ENCODE assay signal across 1 cellular context in the genomic region with DNA sequence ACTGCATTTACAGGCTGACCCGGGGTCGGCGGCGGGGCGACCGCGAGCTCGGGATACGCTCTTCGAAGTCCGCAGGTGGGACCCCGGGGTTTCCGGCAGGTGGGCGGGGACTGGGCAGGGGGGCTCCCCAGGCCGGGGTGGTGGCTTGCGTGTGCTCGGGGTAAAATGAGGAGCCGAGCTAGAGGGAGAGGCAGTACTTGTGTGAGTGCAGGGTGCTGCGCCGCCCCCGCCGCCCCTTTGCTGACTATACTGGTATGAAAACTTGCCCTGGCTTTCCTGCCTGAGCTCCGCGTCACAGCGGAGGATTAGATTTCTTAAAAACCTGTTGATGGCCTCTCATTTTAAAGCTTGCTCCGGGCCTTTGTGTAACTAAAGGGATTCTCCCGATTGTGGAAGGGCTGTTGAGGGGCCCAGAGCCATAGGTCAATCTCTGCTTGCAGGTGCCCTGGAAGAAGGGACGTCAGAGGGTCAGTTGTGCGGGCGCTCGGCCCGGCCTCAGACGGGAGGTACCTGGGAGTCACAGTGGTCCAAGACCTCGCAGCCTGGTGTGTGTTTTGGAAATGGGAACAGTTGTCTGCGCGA.
A peak's percentile ranks its signal among the peaks of the same experiment; 100 is the strongest.
TF ChIP-seq lines count a peak whose summit lies in the region.

No MANE protein-coding gene starts in this region.

TF ChIP-seq in GM12878, 131 proteins besides CTCF, POLR2A, EP300 and RAD21 (continued from another document and continues in another):
- TF ChIP-seq, protein P1, sequence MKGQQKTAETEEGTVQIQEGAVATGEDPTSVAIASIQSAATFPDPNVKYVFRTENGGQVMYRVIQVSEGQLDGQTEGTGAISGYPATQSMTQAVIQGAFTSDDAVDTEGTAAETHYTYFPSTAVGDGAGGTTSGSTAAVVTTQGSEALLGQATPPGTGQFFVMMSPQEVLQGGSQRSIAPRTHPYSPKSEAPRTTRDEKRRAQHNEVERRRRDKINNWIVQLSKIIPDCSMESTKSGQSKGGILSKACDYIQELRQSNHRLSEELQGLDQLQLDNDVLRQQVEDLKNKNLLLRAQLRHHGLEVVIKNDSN (IDR thresholded peaks at IDR 0.05; ENCODE audit: borderline replicate concordance, extremely low read length, insufficient read depth, low read depth, low read length): no peak
- TF ChIP-seq PAX8 (IDR thresholded peaks at IDR 0.05) (no peak), ZNF207 (IDR thresholded peaks at IDR 0.05; ENCODE audit: borderline replicate concordance) (no peak), MTA2 (IDR thresholded peaks at IDR 0.05; ENCODE audit: low read depth) (no peak), MXI1 (IDR thresholded peaks at IDR 0.05; ENCODE audit: low read depth, low read length) (no peak), SREBF1 (IDR thresholded peaks at IDR 0.05; ENCODE audit: low read length) (no peak), NR2F1 (conservative IDR thresholded peaks at IDR 0.05) (peak; percentile 15; the same call in 1 of the 2 replicates), PML (IDR thresholded peaks at IDR 0.05; ENCODE audit: low read length) (no peak), HDGF (IDR thresholded peaks at IDR 0.05) (no peak), ZBED1 (IDR thresholded peaks at IDR 0.05; ENCODE audit: borderline replicate concordance) (no peak), RBBP5 (conservative IDR thresholded peaks at IDR 0.05) (no peak), BRCA1 (IDR thresholded peaks at IDR 0.05; ENCODE audit: low read depth, low read length) (no peak), CBX5 (IDR thresholded peaks at IDR 0.05; ENCODE audit: low read depth) (no peak), CREM (IDR thresholded peaks at IDR 0.05; ENCODE audit: low read depth) (no peak), GATAD2B (conservative IDR thresholded peaks at IDR 0.05; ENCODE audit: low read depth) (peak; percentile 26; the same call in 1 of the 2 replicates), DPF2 (IDR thresholded peaks at IDR 0.05) (0 out of 2 replicates have a peak, but pooled peaks have one; percentile 20), LARP7 (IDR thresholded peaks at IDR 0.05) (no peak), ATF7 (IDR thresholded peaks at IDR 0.05; ENCODE audit: low read depth) (no peak; the same call in 1 of the 2 replicates), IKZF1 (conservative IDR thresholded peaks at IDR 0.05) (peak; percentile 2), SMAD5 (IDR thresholded peaks at IDR 0.05; ENCODE audit: low read depth) (no peak), POLR2AphosphoS2 (IDR thresholded peaks at IDR 0.05; ENCODE audit: low read depth, low read length) (peak; percentile 18; the same call in 1 of the 2 replicates), ASH2L (IDR thresholded peaks at IDR 0.05; ENCODE audit: borderline replicate concordance, low read depth) (no peak), IRF4 (IDR thresholded peaks at IDR 0.05; ENCODE audit: low read depth, low read length) (no peak), CBFB (IDR thresholded peaks at IDR 0.05; ENCODE audit: low read depth) (no peak), MTA3 (IDR thresholded peaks at IDR 0.05; ENCODE audit: borderline replicate concordance, low read length) (no peak), NRF1 (conservative IDR thresholded peaks at IDR 0.05; ENCODE audit: low read depth, low read length) (no peak), SMAD1 (IDR thresholded peaks at IDR 0.05; ENCODE audit: low read depth, partially characterized antibody) (no peak), YBX1 (IDR thresholded peaks at IDR 0.05) (no peak), POU2F2 (IDR thresholded peaks at IDR 0.05; ENCODE audit: borderline replicate concordance, low read depth, low read length) (no peak), KAT2A (conservative IDR thresholded peaks at IDR 0.05; ENCODE audit: control insufficient read depth, low read depth, low read length) (no peak), EZH2 (IDR thresholded peaks at IDR 0.05; ENCODE audit: borderline replicate concordance, control insufficient read depth, low read depth, low read length) (no peak), POLR2AphosphoS5 (IDR thresholded peaks at IDR 0.05; ENCODE audit: low read length) (0 out of 2 replicates have a peak, but pooled peaks have one; percentile 47), ZSCAN29 (IDR thresholded peaks at IDR 0.05) (no peak), CHD2 (IDR thresholded peaks at IDR 0.05; ENCODE audit: borderline replicate concordance, low read depth, low read length) (no peak), ZNF274 (IDR thresholded peaks at IDR 0.05; ENCODE audit: insufficient read depth, insufficient read length) (no peak), TBL1XR1 (IDR thresholded peaks at IDR 0.05; ENCODE audit: low read depth, low read length) (no peak), ZNF384 (IDR thresholded peaks at IDR 0.05; ENCODE audit: borderline replicate concordance, low read depth, low read length) (no peak), MEF2B (IDR thresholded peaks at IDR 0.05; ENCODE audit: partially characterized antibody, poor library complexity, severe bottlenecking) (no peak), FOXM1 (IDR thresholded peaks at IDR 0.05; ENCODE audit: low read depth, low read length) (no peak), SIN3A (IDR thresholded peaks at IDR 0.05; ENCODE audit: low read depth, low read length) (no peak), CREB1 (IDR thresholded peaks at IDR 0.05; ENCODE audit: low read depth) (no peak), EGR1 (IDR thresholded peaks at IDR 0.05; ENCODE audit: borderline replicate concordance in 1 of 2, low read depth in 2 of 2, low read length in 2 of 2) (peak in 1 of 2 experiments; percentile 94; a peak in 2 of 3 replicates)
- TF ChIP-seq, protein P2, sequence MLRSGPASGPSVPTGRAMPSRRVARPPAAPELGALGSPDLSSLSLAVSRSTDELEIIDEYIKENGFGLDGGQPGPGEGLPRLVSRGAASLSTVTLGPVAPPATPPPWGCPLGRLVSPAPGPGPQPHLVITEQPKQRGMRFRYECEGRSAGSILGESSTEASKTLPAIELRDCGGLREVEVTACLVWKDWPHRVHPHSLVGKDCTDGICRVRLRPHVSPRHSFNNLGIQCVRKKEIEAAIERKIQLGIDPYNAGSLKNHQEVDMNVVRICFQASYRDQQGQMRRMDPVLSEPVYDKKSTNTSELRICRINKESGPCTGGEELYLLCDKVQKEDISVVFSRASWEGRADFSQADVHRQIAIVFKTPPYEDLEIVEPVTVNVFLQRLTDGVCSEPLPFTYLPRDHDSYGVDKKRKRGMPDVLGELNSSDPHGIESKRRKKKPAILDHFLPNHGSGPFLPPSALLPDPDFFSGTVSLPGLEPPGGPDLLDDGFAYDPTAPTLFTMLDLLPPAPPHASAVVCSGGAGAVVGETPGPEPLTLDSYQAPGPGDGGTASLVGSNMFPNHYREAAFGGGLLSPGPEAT (IDR thresholded peaks at IDR 0.05; ENCODE audit: low read depth): 0 out of 2 replicates have a peak, but pooled peaks have one; percentile 23
- TF ChIP-seq, protein P3, sequence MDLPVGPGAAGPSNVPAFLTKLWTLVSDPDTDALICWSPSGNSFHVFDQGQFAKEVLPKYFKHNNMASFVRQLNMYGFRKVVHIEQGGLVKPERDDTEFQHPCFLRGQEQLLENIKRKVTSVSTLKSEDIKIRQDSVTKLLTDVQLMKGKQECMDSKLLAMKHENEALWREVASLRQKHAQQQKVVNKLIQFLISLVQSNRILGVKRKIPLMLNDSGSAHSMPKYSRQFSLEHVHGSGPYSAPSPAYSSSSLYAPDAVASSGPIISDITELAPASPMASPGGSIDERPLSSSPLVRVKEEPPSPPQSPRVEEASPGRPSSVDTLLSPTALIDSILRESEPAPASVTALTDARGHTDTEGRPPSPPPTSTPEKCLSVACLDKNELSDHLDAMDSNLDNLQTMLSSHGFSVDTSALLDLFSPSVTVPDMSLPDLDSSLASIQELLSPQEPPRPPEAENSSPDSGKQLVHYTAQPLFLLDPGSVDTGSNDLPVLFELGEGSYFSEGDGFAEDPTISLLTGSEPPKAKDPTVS (IDR thresholded peaks at IDR 0.05; ENCODE audit: low read depth, low read length): no peak
- TF ChIP-seq, protein P4, sequence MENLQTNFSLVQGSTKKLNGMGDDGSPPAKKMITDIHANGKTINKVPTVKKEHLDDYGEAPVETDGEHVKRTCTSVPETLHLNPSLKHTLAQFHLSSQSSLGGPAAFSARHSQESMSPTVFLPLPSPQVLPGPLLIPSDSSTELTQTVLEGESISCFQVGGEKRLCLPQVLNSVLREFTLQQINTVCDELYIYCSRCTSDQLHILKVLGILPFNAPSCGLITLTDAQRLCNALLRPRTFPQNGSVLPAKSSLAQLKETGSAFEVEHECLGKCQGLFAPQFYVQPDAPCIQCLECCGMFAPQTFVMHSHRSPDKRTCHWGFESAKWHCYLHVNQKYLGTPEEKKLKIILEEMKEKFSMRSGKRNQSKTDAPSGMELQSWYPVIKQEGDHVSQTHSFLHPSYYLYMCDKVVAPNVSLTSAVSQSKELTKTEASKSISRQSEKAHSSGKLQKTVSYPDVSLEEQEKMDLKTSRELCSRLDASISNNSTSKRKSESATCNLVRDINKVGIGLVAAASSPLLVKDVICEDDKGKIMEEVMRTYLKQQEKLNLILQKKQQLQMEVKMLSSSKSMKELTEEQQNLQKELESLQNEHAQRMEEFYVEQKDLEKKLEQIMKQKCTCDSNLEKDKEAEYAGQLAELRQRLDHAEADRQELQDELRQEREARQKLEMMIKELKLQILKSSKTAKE (IDR thresholded peaks at IDR 0.05; ENCODE audit: low read depth, poor library complexity, severe bottlenecking): no peak
- TF ChIP-seq, protein P5, sequence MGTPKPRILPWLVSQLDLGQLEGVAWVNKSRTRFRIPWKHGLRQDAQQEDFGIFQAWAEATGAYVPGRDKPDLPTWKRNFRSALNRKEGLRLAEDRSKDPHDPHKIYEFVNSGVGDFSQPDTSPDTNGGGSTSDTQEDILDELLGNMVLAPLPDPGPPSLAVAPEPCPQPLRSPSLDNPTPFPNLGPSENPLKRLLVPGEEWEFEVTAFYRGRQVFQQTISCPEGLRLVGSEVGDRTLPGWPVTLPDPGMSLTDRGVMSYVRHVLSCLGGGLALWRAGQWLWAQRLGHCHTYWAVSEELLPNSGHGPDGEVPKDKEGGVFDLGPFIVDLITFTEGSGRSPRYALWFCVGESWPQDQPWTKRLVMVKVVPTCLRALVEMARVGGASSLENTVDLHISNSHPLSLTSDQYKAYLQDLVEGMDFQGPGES (IDR thresholded peaks at IDR 0.05): no peak
- TF ChIP-seq, protein P6, sequence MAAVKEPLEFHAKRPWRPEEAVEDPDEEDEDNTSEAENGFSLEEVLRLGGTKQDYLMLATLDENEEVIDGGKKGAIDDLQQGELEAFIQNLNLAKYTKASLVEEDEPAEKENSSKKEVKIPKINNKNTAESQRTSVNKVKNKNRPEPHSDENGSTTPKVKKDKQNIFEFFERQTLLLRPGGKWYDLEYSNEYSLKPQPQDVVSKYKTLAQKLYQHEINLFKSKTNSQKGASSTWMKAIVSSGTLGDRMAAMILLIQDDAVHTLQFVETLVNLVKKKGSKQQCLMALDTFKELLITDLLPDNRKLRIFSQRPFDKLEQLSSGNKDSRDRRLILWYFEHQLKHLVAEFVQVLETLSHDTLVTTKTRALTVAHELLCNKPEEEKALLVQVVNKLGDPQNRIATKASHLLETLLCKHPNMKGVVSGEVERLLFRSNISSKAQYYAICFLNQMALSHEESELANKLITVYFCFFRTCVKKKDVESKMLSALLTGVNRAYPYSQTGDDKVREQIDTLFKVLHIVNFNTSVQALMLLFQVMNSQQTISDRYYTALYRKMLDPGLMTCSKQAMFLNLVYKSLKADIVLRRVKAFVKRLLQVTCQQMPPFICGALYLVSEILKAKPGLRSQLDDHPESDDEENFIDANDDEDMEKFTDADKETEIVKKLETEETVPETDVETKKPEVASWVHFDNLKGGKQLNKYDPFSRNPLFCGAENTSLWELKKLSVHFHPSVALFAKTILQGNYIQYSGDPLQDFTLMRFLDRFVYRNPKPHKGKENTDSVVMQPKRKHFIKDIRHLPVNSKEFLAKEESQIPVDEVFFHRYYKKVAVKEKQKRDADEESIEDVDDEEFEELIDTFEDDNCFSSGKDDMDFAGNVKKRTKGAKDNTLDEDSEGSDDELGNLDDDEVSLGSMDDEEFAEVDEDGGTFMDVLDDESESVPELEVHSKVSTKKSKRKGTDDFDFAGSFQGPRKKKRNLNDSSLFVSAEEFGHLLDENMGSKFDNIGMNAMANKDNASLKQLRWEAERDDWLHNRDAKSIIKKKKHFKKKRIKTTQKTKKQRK (IDR thresholded peaks at IDR 0.05; ENCODE audit: low read depth, low read length): no peak
- TF ChIP-seq, protein P7, sequence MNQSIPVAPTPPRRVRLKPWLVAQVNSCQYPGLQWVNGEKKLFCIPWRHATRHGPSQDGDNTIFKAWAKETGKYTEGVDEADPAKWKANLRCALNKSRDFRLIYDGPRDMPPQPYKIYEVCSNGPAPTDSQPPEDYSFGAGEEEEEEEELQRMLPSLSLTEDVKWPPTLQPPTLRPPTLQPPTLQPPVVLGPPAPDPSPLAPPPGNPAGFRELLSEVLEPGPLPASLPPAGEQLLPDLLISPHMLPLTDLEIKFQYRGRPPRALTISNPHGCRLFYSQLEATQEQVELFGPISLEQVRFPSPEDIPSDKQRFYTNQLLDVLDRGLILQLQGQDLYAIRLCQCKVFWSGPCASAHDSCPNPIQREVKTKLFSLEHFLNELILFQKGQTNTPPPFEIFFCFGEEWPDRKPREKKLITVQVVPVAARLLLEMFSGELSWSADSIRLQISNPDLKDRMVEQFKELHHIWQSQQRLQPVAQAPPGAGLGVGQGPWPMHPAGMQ (IDR thresholded peaks at IDR 0.05; ENCODE audit: borderline replicate concordance): no peak
- TF ChIP-seq, protein P8, sequence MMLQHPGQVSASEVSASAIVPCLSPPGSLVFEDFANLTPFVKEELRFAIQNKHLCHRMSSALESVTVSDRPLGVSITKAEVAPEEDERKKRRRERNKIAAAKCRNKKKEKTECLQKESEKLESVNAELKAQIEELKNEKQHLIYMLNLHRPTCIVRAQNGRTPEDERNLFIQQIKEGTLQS (IDR thresholded peaks at IDR 0.05; ENCODE audit: borderline replicate concordance, extremely low read depth, low read depth, low read length): no peak
- TF ChIP-seq, protein P9, sequence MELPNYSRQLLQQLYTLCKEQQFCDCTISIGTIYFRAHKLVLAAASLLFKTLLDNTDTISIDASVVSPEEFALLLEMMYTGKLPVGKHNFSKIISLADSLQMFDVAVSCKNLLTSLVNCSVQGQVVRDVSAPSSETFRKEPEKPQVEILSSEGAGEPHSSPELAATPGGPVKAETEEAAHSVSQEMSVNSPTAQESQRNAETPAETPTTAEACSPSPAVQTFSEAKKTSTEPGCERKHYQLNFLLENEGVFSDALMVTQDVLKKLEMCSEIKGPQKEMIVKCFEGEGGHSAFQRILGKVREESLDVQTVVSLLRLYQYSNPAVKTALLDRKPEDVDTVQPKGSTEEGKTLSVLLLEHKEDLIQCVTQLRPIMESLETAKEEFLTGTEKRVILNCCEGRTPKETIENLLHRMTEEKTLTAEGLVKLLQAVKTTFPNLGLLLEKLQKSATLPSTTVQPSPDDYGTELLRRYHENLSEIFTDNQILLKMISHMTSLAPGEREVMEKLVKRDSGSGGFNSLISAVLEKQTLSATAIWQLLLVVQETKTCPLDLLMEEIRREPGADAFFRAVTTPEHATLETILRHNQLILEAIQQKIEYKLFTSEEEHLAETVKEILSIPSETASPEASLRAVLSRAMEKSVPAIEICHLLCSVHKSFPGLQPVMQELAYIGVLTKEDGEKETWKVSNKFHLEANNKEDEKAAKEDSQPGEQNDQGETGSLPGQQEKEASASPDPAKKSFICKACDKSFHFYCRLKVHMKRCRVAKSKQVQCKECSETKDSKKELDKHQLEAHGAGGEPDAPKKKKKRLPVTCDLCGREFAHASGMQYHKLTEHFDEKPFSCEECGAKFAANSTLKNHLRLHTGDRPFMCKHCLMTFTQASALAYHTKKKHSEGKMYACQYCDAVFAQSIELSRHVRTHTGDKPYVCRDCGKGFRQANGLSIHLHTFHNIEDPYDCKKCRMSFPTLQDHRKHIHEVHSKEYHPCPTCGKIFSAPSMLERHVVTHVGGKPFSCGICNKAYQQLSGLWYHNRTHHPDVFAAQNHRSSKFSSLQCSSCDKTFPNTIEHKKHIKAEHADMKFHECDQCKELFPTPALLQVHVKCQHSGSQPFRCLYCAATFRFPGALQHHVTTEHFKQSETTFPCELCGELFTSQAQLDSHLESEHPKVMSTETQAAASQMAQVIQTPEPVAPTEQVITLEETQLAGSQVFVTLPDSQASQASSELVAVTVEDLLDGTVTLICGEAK (IDR thresholded peaks at IDR 0.05; ENCODE audit: borderline replicate concordance): peak; percentile 48; the same call in 1 of the 2 replicates
